In the genomic region with DNA sequence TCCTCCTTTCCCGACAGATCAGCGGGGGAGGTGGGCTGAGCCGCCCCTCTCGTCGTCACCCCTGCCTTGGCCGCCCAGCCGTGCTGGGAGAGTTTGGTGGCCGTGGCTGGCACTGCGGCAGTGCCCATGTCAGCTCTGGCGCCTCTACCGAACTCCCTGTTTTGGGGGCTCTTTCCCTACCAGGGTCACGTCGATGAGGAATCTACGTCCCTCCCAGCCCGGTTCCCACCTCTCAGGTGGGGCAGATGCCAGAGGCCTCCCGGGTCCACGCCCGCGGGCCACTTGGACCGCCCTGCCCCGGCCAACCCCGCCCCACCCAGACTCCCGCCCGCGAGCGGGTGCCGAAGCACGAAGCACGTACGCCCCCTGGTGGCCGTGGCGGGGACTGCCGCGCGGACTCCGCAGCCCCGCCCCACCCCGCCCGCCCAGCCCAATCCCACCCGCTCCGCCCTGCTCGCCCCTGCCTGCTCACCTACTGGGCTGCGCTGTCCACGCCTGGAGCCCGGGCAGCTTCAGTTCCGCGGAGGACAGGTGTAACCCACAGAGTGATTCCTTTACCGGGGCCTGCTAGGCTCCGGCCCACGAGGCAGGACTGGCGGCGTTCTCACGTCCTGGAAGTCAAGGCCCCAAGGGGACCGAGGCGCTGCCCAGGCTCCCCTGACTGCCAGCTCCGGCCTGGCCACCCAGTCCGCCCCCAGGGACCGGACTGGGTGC, we compare ENCODE assay signal across 1 cellular context.
TF ChIP-seq lines count a peak whose summit lies in the region.

No MANE protein-coding gene starts in this region.

TF ChIP-seq in HepG2, 621 proteins besides CTCF, POLR2A, EP300 and RAD21 (continued from another document and continues in another):
- TF ChIP-seq, protein P1, sequence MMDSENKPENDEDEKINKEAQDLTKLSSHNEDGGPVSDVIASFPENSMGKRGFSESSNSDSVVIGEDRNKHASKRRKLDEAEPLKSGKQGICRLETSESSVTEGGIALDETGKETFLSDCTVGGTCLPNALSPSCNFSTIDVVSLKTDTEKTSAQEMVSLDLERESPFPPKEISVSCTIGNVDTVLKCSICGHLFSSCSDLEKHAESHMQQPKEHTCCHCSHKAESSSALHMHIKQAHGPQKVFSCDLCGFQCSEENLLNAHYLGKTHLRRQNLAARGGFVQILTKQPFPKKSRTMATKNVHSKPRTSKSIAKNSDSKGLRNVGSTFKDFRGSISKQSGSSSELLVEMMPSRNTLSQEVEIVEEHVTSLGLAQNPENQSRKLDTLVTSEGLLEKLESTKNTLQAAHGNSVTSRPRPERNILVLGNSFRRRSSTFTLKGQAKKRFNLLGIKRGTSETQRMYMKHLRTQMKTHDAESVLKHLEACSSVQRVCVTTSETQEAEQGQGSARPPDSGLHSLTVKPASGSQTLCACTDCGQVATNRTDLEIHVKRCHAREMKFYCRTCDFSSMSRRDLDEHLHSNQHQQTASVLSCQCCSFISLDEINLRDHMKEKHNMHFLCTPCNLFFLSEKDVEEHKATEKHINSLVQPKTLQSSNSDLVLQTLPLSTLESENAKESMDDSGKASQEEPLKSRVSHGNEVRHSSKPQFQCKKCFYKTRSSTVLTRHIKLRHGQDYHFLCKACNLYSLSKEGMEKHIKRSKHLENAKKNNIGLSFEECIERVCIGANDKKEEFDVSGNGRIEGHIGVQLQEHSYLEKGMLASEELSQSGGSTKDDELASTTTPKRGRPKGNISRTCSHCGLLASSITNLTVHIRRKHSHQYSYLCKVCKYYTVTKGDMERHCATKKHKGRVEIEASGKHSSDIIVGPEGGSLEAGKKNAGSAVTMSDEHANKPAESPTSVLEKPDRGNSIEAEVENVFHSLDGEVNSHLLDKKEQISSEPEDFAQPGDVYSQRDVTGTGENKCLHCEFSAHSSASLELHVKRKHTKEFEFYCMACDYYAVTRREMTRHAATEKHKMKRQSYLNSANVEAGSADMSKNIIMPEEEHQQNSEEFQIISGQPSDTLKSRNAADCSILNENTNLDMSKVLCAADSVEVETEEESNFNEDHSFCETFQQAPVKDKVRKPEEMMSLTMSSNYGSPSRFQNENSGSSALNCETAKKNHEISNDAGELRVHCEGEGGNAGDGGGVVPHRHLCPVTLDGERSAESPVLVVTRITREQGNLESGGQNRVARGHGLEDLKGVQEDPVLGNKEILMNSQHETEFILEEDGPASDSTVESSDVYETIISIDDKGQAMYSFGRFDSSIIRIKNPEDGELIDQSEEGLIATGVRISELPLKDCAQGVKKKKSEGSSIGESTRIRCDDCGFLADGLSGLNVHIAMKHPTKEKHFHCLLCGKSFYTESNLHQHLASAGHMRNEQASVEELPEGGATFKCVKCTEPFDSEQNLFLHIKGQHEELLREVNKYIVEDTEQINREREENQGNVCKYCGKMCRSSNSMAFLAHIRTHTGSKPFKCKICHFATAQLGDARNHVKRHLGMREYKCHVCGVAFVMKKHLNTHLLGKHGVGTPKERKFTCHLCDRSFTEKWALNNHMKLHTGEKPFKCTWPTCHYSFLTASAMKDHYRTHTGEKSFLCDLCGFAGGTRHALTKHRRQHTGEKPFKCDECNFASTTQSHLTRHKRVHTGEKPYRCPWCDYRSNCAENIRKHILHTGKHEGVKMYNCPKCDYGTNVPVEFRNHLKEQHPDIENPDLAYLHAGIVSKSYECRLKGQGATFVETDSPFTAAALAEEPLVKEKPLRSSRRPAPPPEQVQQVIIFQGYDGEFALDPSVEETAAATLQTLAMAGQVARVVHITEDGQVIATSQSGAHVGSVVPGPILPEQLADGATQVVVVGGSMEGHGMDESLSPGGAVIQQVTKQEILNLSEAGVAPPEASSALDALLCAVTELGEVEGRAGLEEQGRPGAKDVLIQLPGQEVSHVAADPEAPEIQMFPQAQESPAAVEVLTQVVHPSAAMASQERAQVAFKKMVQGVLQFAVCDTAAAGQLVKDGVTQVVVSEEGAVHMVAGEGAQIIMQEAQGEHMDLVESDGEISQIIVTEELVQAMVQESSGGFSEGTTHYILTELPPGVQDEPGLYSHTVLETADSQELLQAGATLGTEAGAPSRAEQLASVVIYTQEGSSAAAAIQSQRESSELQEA (CRISPR knock-in tag; IDR thresholded peaks at IDR 0.05; ENCODE audit: not compliant biosample characterization): no peak
- TF ChIP-seq MAF1 (CRISPR knock-in tag; IDR thresholded peaks at IDR 0.05; ENCODE audit: borderline replicate concordance) (0 out of 2 replicates have a peak, but pooled peaks have one; percentile 60), ZBTB21 (CRISPR knock-in tag; IDR thresholded peaks at IDR 0.05) (no peak), ZNF777 (CRISPR knock-in tag; IDR thresholded peaks at IDR 0.05) (peak; percentile 96), MLLT10 (CRISPR knock-in tag; IDR thresholded peaks at IDR 0.05) (no peak), ZMAT3 (CRISPR knock-in tag; conservative IDR thresholded peaks at IDR 0.05) (no peak), ARID2 (CRISPR knock-in tag; IDR thresholded peaks at IDR 0.05; ENCODE audit: borderline replicate concordance) (no peak), ZSCAN31 (CRISPR knock-in tag; IDR thresholded peaks at IDR 0.05; ENCODE audit: low read depth) (no peak), CREM (IDR thresholded peaks at IDR 0.05) (no peak), CREM (CRISPR knock-in tag; IDR thresholded peaks at IDR 0.05) (no peak), MIER2 (CRISPR knock-in tag; IDR thresholded peaks at IDR 0.05) (no peak), ZFP37 (CRISPR knock-in tag; IDR thresholded peaks at IDR 0.05; ENCODE audit: borderline replicate concordance) (no peak), ZNF672 (CRISPR knock-in tag; IDR thresholded peaks at IDR 0.05) (no peak), MAFG (CRISPR knock-in tag; IDR thresholded peaks at IDR 0.05) (no peak), KDM2A (CRISPR knock-in tag; IDR thresholded peaks at IDR 0.05; ENCODE audit: borderline replicate concordance, low read depth) (peak; percentile 50; the same call in 1 of the 2 replicates), RAD51 (IDR thresholded peaks at IDR 0.05; ENCODE audit: borderline replicate concordance) (no peak), TCF7 (IDR thresholded peaks at IDR 0.05; ENCODE audit: low read depth) (no peak), ZNF382 (CRISPR knock-in tag; IDR thresholded peaks at IDR 0.05; ENCODE audit: borderline replicate concordance) (no peak), CENPX (CRISPR knock-in tag; IDR thresholded peaks at IDR 0.05) (no peak), ZNF841 (CRISPR knock-in tag; IDR thresholded peaks at IDR 0.05; ENCODE audit: borderline replicate concordance) (no peak), ZFX (CRISPR knock-in tag; IDR thresholded peaks at IDR 0.05; ENCODE audit: low read depth) (peak; percentile 56), SNRNP70 (IDR thresholded peaks at IDR 0.05; ENCODE audit: low read depth, low read length) (no peak), ZFY (CRISPR knock-in tag; IDR thresholded peaks at IDR 0.05) (no peak; the same call in none of the 2 replicates), ZNF550 (CRISPR knock-in tag; IDR thresholded peaks at IDR 0.05; ENCODE audit: borderline replicate concordance) (no peak), ZNF83 (CRISPR knock-in tag; IDR thresholded peaks at IDR 0.05; ENCODE audit: borderline replicate concordance) (no peak), XRCC5 (optimal IDR thresholded peaks at IDR 0.05; ENCODE audit: low read length) (peak; percentile 11), TSC22D2 (CRISPR knock-in tag; IDR thresholded peaks at IDR 0.05; ENCODE audit: borderline replicate concordance) (no peak), BRCA1 (CRISPR knock-in tag; IDR thresholded peaks at IDR 0.05) (no peak), ZNF446 (CRISPR knock-in tag; IDR thresholded peaks at IDR 0.05) (no peak), HDAC2 (CRISPR knock-in tag; IDR thresholded peaks at IDR 0.05) (no peak), ZFYVE20 (CRISPR knock-in tag; IDR thresholded peaks at IDR 0.05; ENCODE audit: borderline replicate concordance, low read depth) (no peak), KAT2B (IDR thresholded peaks at IDR 0.05; ENCODE audit: borderline replicate concordance, low read depth, low read length) (no peak), NAIF1 (CRISPR knock-in tag; IDR thresholded peaks at IDR 0.05; ENCODE audit: borderline replicate concordance) (no peak), RFX5 (IDR thresholded peaks at IDR 0.05; ENCODE audit: low read depth, low read length) (no peak), KAT8 (CRISPR knock-in tag; IDR thresholded peaks at IDR 0.05) (0 out of 2 replicates have a peak, but pooled peaks have one; percentile 10), GLI4 (CRISPR knock-in tag; IDR thresholded peaks at IDR 0.05; ENCODE audit: borderline replicate concordance) (no peak), ZFP41 (CRISPR knock-in tag; IDR thresholded peaks at IDR 0.05; ENCODE audit: borderline replicate concordance) (no peak), ZNF773 (CRISPR knock-in tag; IDR thresholded peaks at IDR 0.05; ENCODE audit: borderline replicate concordance) (no peak), ZNF720 (CRISPR knock-in tag; IDR thresholded peaks at IDR 0.05) (no peak)
- TF ChIP-seq, protein P2, sequence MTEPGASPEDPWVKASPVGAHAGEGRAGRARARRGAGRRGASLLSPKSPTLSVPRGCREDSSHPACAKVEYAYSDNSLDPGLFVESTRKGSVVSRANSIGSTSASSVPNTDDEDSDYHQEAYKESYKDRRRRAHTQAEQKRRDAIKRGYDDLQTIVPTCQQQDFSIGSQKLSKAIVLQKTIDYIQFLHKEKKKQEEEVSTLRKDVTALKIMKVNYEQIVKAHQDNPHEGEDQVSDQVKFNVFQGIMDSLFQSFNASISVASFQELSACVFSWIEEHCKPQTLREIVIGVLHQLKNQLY (CRISPR knock-in tag; IDR thresholded peaks at IDR 0.05): no peak
- TF ChIP-seq, protein P3, sequence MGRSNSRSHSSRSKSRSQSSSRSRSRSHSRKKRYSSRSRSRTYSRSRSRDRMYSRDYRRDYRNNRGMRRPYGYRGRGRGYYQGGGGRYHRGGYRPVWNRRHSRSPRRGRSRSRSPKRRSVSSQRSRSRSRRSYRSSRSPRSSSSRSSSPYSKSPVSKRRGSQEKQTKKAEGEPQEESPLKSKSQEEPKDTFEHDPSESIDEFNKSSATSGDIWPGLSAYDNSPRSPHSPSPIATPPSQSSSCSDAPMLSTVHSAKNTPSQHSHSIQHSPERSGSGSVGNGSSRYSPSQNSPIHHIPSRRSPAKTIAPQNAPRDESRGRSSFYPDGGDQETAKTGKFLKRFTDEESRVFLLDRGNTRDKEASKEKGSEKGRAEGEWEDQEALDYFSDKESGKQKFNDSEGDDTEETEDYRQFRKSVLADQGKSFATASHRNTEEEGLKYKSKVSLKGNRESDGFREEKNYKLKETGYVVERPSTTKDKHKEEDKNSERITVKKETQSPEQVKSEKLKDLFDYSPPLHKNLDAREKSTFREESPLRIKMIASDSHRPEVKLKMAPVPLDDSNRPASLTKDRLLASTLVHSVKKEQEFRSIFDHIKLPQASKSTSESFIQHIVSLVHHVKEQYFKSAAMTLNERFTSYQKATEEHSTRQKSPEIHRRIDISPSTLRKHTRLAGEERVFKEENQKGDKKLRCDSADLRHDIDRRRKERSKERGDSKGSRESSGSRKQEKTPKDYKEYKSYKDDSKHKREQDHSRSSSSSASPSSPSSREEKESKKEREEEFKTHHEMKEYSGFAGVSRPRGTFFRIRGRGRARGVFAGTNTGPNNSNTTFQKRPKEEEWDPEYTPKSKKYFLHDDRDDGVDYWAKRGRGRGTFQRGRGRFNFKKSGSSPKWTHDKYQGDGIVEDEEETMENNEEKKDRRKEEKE (IDR thresholded peaks at IDR 0.05): no peak
- TF ChIP-seq, protein P4, sequence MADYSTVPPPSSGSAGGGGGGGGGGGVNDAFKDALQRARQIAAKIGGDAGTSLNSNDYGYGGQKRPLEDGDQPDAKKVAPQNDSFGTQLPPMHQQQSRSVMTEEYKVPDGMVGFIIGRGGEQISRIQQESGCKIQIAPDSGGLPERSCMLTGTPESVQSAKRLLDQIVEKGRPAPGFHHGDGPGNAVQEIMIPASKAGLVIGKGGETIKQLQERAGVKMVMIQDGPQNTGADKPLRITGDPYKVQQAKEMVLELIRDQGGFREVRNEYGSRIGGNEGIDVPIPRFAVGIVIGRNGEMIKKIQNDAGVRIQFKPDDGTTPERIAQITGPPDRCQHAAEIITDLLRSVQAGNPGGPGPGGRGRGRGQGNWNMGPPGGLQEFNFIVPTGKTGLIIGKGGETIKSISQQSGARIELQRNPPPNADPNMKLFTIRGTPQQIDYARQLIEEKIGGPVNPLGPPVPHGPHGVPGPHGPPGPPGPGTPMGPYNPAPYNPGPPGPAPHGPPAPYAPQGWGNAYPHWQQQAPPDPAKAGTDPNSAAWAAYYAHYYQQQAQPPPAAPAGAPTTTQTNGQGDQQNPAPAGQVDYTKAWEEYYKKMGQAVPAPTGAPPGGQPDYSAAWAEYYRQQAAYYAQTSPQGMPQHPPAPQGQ (CRISPR knock-in tag; IDR thresholded peaks at IDR 0.05; ENCODE audit: borderline replicate concordance): no peak
- TF ChIP-seq, protein P5, sequence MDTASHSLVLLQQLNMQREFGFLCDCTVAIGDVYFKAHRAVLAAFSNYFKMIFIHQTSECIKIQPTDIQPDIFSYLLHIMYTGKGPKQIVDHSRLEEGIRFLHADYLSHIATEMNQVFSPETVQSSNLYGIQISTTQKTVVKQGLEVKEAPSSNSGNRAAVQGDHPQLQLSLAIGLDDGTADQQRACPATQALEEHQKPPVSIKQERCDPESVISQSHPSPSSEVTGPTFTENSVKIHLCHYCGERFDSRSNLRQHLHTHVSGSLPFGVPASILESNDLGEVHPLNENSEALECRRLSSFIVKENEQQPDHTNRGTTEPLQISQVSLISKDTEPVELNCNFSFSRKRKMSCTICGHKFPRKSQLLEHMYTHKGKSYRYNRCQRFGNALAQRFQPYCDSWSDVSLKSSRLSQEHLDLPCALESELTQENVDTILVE (CRISPR knock-in tag; IDR thresholded peaks at IDR 0.05): no peak
- TF ChIP-seq, protein P6, sequence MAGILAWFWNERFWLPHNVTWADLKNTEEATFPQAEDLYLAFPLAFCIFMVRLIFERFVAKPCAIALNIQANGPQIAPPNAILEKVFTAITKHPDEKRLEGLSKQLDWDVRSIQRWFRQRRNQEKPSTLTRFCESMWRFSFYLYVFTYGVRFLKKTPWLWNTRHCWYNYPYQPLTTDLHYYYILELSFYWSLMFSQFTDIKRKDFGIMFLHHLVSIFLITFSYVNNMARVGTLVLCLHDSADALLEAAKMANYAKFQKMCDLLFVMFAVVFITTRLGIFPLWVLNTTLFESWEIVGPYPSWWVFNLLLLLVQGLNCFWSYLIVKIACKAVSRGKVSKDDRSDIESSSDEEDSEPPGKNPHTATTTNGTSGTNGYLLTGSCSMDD (CRISPR knock-in tag; IDR thresholded peaks at IDR 0.05): no peak
- TF ChIP-seq, protein P7, sequence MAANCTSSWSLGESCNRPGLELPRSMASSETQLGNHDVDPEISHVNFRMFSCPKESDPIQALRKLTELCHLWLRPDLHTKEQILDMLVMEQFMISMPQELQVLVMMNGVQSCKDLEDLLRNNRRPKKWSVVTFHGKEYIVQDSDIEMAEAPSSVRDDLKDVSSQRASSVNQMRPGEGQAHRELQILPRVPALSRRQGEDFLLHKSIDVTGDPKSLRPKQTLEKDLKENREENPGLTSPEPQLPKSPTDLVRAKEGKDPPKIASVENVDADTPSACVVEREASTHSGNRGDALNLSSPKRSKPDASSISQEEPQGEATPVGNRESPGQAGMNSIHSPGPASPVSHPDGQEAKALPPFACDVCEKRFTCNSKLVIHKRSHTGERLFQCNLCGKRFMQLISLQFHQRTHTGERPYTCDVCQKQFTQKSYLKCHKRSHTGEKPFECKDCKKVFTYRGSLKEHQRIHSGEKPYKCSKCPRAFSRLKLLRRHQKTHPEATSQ (CRISPR knock-in tag; IDR thresholded peaks at IDR 0.05; ENCODE audit: borderline replicate concordance): no peak
